ENCODE assay signal across 34 cellular contexts in the genomic region with DNA sequence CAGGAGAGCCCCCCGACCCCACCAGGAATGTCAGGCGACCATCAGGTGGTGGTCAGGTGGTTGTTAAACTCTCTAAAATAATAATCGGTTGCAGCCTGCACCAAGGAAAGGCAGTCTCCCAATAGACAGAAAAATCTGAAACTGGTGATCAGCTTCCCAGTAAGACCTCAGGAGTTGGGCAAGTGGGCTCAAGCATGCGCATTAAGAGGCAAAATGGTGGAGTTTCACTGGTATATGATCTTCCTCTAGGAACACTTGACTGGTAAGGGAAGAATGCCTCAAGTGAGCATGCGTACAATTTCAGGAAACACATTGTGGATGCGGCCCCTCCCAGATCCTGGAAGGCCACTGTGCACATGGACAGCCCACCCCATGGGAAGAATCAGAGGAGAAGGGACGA.
"Had no signal": no experiment of that assay in that cellular context is flagged by ENCODE, and none has a peak within 500 bp of the region (broad histone marks: within the 10 kb centered on the region; RNA-seq: fewer than 3 reads in every experiment).

No MANE protein-coding gene starts in this region.

- H3K9me3 ChIP-seq: adrenal gland, ascending aorta, body of pancreas had no signal

- H3K4me3 ChIP-seq: adrenal gland, ascending aorta, body of pancreas, breast epithelium, cardiac muscle cell had no signal

- DNase-seq: activated effector memory CD4-positive, alpha-beta T cell treated with anti-CD3 and anti-CD28 coated beads, Interleukin-2, amount 50 U/mL, for 16 hours; activated effector memory CD4-positive, alpha-beta T cell treated with Interleukin-2 at 50 U/mL for 16 hours; activated gamma-delta T cell; activated gamma-delta T cell treated with Interleukin-2 at 50 U/mL for 16 hours; activated naive CD4-positive, alpha-beta T cell; activated naive CD4-positive, alpha-beta T cell treated with anti-CD3 and anti-CD28 coated beads for 36 hours; activated naive CD4-positive, alpha-beta T cell treated with anti-CD3 and anti-CD28 coated beads, Interleukin-2, amount 10 ng/mL, durations not matched to agents 7 days and 5 days; activated naive CD4-positive, alpha-beta T cell treated with anti-CD3 and anti-CD28 coated beads, Interleukin-2, amount 50 U/mL, for 16 hours; activated naive CD4-positive, alpha-beta T cell treated with Interleukin-2 at 50 U/mL for 16 hours; activated naive CD8-positive, alpha-beta T cell treated with anti-CD3 and anti-CD28 coated beads for 36 hours; activated naive CD8-positive, alpha-beta T cell treated with anti-CD3 and anti-CD28 coated beads, Interleukin-2, amount 10 ng/mL, durations not matched to agents 7 days and 5 days; activated naive CD8-positive, alpha-beta T cell treated with anti-CD3 and anti-CD28 coated beads, Interleukin-2, amount 50 U/mL, for 24 hours; activated T-cell treated with anti-CD3 and anti-CD28 coated beads, Interleukin-2, amount 50 U/mL, for 1 hour; activated T-cell treated with anti-CD3 and anti-CD28 coated beads, Interleukin-2, amount 50 U/mL, for 24 hours; activated T-cell treated with anti-CD3 and anti-CD28 coated beads, Interleukin-2, amount 50 U/mL, for 4 hours; activated T-cell treated with anti-CD3 and anti-CD28 coated beads, Interleukin-2, amount 50 U/mL, for 48 hours; activated T-cell treated with anti-CD3 and anti-CD28 coated beads, Interleukin-2, amount 50 U/mL, for 72 hours; adrenal gland; amniotic stem cell; amygdala; anterior cingulate cortex; aorta; body of pancreas; brain microvascular endothelial cell; caudate nucleus; central memory CD4-positive, alpha-beta T cell; cerebellar nuclear complex had no signal

- H3K36me3 ChIP-seq: adrenal gland, ascending aorta, brain microvascular endothelial cell, breast epithelium, cardiac muscle cell had no signal

- FAIRE-seq: astrocyte, bronchial epithelial cell had no signal

- H3K27ac ChIP-seq: adrenal gland, ascending aorta, body of pancreas, brain microvascular endothelial cell, breast epithelium, cardiac muscle cell had no signal

- ATAC-seq: activated naive CD4-positive, alpha-beta T cell treated with anti-CD3 and anti-CD28 coated beads, Interleukin-2, amount 50 U/mL, for 72 hours; activated naive CD8-positive, alpha-beta T cell treated with anti-CD3 and anti-CD28 coated beads, Interleukin-2, amount 50 U/mL, for 24 hours; activated T-cell treated with anti-CD3 and anti-CD28 coated beads, Interleukin-2, amount 50 U/mL, for 4 hours; activated T-cell treated with anti-CD3 and anti-CD28 coated beads, Interleukin-2, amount 50 U/mL, for 72 hours; activated T-helper 17 cell treated with anti-CD3 and anti-CD28 coated beads, Interleukin-2, amount 50 U/mL, for 72 hours; body of pancreas had no signal

- H3K27me3 ChIP-seq: adrenal gland, ascending aorta, body of pancreas, brain microvascular endothelial cell had no signal

- H3K4me1 ChIP-seq: adrenal gland, ascending aorta, body of pancreas, breast epithelium had no signal
